ENCODE assay signal across 20 cellular contexts in the genomic region with DNA sequence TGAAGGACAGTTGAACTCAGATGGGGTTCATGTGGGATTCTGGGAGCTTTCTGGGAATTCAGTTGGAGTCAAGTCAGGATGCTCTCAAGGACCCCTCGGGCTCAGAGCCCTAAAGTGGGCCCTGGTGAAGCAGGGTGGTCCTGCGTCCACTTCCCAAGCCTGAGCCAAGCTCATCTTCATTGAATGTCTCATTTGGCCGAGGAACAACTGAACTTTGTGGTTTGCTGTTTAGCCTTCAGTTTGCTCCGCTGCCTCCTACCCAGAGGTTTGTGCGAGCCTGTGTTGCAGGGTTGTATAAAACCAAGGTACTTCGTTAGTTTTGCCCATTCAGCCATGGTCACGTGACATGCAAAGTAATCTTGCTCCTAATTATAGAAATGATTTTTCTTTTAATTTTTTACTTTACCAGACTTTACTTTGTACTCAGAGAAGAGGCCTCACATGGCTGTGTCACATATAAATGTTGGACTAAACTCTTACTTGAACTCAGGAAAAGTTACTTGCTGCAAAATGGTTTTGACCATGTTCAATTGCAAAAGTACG. TPM values are rescaled to one million over a fixed set of nuclear protein-coding genes. Genes with fewer than 3 reads are reported as not detected.
"Had no signal": no experiment of that assay in that cellular context is flagged by ENCODE, and none has a peak within 500 bp of the region (broad histone marks: within the 10 kb centered on the region; RNA-seq: fewer than 3 reads in every experiment).

No MANE protein-coding gene starts in this region.

- H3K4me3 Mint-ChIP-seq: dendritic cell treated with granulocyte-macrophage colony-stimulating factor and Interleukin-4, amounts not matched to agents 40 ng/mL and 50 ng/mL, for 4 days; effector memory CD8-positive, alpha-beta T cell; immature natural killer cell; memory B cell; nephron progenitor cell; type B pancreatic cell had no signal

- H3K4me1 Mint-ChIP-seq: immature natural killer cell, memory B cell had no signal

- H3K27me3 Mint-ChIP-seq: effector memory CD8-positive, alpha-beta T cell; memory B cell; type B pancreatic cell had no signal

- H3K27ac ChIP-seq: esophagus squamous epithelium, gastroesophageal sphincter, left ventricle myocardium inferior, lower lobe of right lung, neutrophil had no signal

- H3K27ac Mint-ChIP-seq: dendritic cell treated with granulocyte-macrophage colony-stimulating factor and Interleukin-4, amounts not matched to agents 40 ng/mL and 50 ng/mL, for 4 days; effector memory CD8-positive, alpha-beta T cell; immature natural killer cell; memory B cell; nephron progenitor cell; type B pancreatic cell had no signal

- H3K9me3 Mint-ChIP-seq: dendritic cell treated with granulocyte-macrophage colony-stimulating factor and Interleukin-4, amounts not matched to agents 40 ng/mL and 50 ng/mL, for 4 days; memory B cell; nephron progenitor cell; type B pancreatic cell had no signal

- H3K36me3 Mint-ChIP-seq: immature natural killer cell, memory B cell had no signal

- H3K4me2 ChIP-seq: smooth muscle cell had no signal

- H3K4me3 ChIP-seq: esophagus squamous epithelium, gastroesophageal sphincter, left ventricle myocardium inferior, lower lobe of right lung, smooth muscle cell had no signal

- DNase-seq: effector memory CD8-positive, alpha-beta T cell; esophagus squamous epithelium; foreskin fibroblast; immature natural killer cell; kidney; left cardiac atrium; left ventricle myocardium inferior; lower lobe of right lung; midbrain; nephron progenitor cell; posterior cingulate gyrus; stimulated activated CD4-positive, alpha-beta T cell treated with anti-CD3 and anti-CD28 coated beads, Interleukin-2, amount 100 ng/mL, for 48 hours; stimulated activated naive CD4-positive, alpha-beta T cell treated with Interleukin-2 at 50 U/mL for 16 hours had no signal

- H3K36me3 ChIP-seq: esophagus squamous epithelium, gastroesophageal sphincter, left ventricle myocardium inferior, lower lobe of right lung, neutrophil had no signal

- ATAC-seq: effector memory CD8-positive, alpha-beta T cell; gastroesophageal sphincter; left cardiac atrium; lower lobe of right lung had no signal

- H3K9me3 ChIP-seq: esophagus squamous epithelium, gastroesophageal sphincter, left ventricle myocardium inferior, lower lobe of right lung, neutrophil had no signal

- H3K27me3 ChIP-seq: esophagus squamous epithelium, gastroesophageal sphincter had no signal

RNA-seq across cellular contexts. Expression of a gene that starts 49.7 kb away (rescaled TPM):
- total RNA-seq: pulmonary artery endothelial cell had no signal
- polyA plus RNA-seq: immature natural killer cell had no signal
